Comparison of ENCODE assay signal across 9 cellular contexts in genomic region chr10:133325392-133325760, GRCh38. TPM values are rescaled to one million over a fixed set of nuclear protein-coding genes. Genes with fewer than 3 reads are reported as not detected.
DNase-seq lines count a peak whose midpoint lies in the region; ATAC-seq and TF ChIP-seq lines count a peak whose summit lies in the region.
"Had no signal": no experiment of that assay in that cellular context is flagged by ENCODE, and none has a peak within 500 bp of the region (broad histone marks: within the 10 kb centered on the region; RNA-seq: fewer than 3 reads in every experiment).

No MANE protein-coding gene starts in this region.

- H3K36me3 Mint-ChIP-seq in activated naive CD4-positive, alpha-beta T cell treated with anti-CD3 and anti-CD28 coated beads, Interleukin-2, amount 10 ng/mL, durations not matched to agents 7 days and 5 days: no peaks in the 10 kb centered on the region

- no peak for TF ChIP-seq EP300 in tibial nerve (IDR thresholded peaks at IDR 0.05)

- H3K4me3 ChIP-seq in astrocyte of the cerebellum (ENCODE audit: low read depth, low read length): peak overlapping the region; percentile 34
- peak overlapping the region; percentile 12 to 50 (median 20) for H3K4me3 ChIP-seq in tibial nerve

- no peak for TF ChIP-seq POLR2A in tibial nerve (IDR thresholded peaks at IDR 0.05)

- peak overlapping the region; percentile 52 for H3K4me3 Mint-ChIP-seq in activated naive CD4-positive, alpha-beta T cell treated with anti-CD3 and anti-CD28 coated beads, Interleukin-2, amount 10 ng/mL, durations not matched to agents 7 days and 5 days

- H3K27me3 Mint-ChIP-seq in activated naive CD4-positive, alpha-beta T cell treated with anti-CD3 and anti-CD28 coated beads, Interleukin-2, amount 10 ng/mL, durations not matched to agents 7 days and 5 days: peaks cover 69% of the 10 kb centered on the region

- CTCF ChIA-PET in activated naive CD4-positive, alpha-beta T cell treated with anti-CD3 and anti-CD28 coated beads, Interleukin-2, amount 10 ng/mL, durations not matched to agents 7 days and 5 days (lab: Charles Lee): no interaction called here

- WGBS in tibial nerve, 2 donors: 2 to 6% methylated on average over 26 to 38 of the region's 39 CpGs

- H3K9me3 ChIP-seq in tibial nerve: no peaks in the 10 kb centered on the region

- H3K27ac Mint-ChIP-seq in activated naive CD4-positive, alpha-beta T cell treated with anti-CD3 and anti-CD28 coated beads, Interleukin-2, amount 10 ng/mL, durations not matched to agents 7 days and 5 days: no peak overlapping the region

- no peak for DNase-seq in activated naive CD4-positive, alpha-beta T cell treated with anti-CD3 and anti-CD28 coated beads, Interleukin-2, amount 10 ng/mL, durations not matched to agents 7 days and 5 days
- DNase-seq in activated naive CD4-positive, alpha-beta T cell treated with Interleukin-2 at 50 U/mL for 16 hours: no peak
- DNase-seq in astrocyte of the cerebellum (ENCODE audit: low read depth): no peak
- peak; percentile 41 for DNase-seq in left kidney (ENCODE audit: low read depth, low spot score)
- DNase-seq in tibial nerve (ENCODE audit: low spot score in 2 of 2): no peak
- no peak for DNase-seq in SW480 (ENCODE audit: low spot score)
- DNase-seq in stimulated activated naive CD4-positive, alpha-beta T cell treated with Interleukin-2 at 50 U/mL for 16 hours (lab: John Stamatoyannopoulos, UW): no peak

- in situ Hi-C loops in astrocyte of the cerebellum (cut with HindIII; ENCODE audit: low sequenced_read_pairs): no loop called here

- H3K36me3 ChIP-seq in tibial nerve: no peaks in the 10 kb centered on the region

- peaks cover 0 to 67% of the 10 kb centered on the region in 2 donors for H3K27me3 ChIP-seq in tibial nerve

- peaks cover under 1% of the 10 kb centered on the region for H3K9me3 Mint-ChIP-seq in activated naive CD4-positive, alpha-beta T cell treated with anti-CD3 and anti-CD28 coated beads, Interleukin-2, amount 10 ng/mL, durations not matched to agents 7 days and 5 days

- TF ChIP-seq CTCF in astrocyte of the cerebellum (IDR thresholded peaks at IDR 0.05; ENCODE audit: low read depth, low read length, missing control alignments) (no peak), tibial nerve (IDR thresholded peaks at IDR 0.05) (no peak)

- peaks cover 9% of the 10 kb centered on the region for H3K4me1 Mint-ChIP-seq in activated naive CD4-positive, alpha-beta T cell treated with anti-CD3 and anti-CD28 coated beads, Interleukin-2, amount 10 ng/mL, durations not matched to agents 7 days and 5 days

- peaks cover 0 to 39% (median 17%) of the 10 kb centered on the region in 4 donors for H3K4me1 ChIP-seq in tibial nerve

- no peak for ATAC-seq in GM18873 (IDR thresholded peaks at IDR 0.05; ENCODE audit: low FRiP score, unreplicated experiment)

- no peak overlapping the region for H3K27ac ChIP-seq in tibial nerve

RNA-seq across cellular contexts. Expression of gene CALY, which starts 11.3 kb away (rescaled TPM):
- total RNA-seq in tibial nerve: 1 to 10 TPM in 2 of 4 donors, under 1 TPM in 1, not detected in 1; 0.60 to 4.4 (median 1.2) TPM
- total RNA-seq: glomerular endothelial cell had no signal

RNA-seq across cellular contexts. Expression of gene ZNF511, which starts 16.7 kb away (rescaled TPM):
- total RNA-seq in tibial nerve: 10 to 100 TPM; 29.3 to 44.8 (median 35.0) TPM

RNA-seq across cellular contexts. Expression of gene TUBGCP2, which starts 16.7 kb away (rescaled TPM):
- 10 to 100 TPM; 35.8 to 73.5 (median 45.7) TPM for total RNA-seq in tibial nerve

RNA-seq across cellular contexts. Expression of gene PRAP1, which starts 21.8 kb away (rescaled TPM):
- total RNA-seq in tibial nerve: 10 to 100 TPM in 3 of 4 donors, 1 to 10 TPM in 1; 9.8 to 29.4 (median 16.6) TPM
- total RNA-seq: glomerular endothelial cell had no signal

RNA-seq across cellular contexts. Expression of gene FUOM, which starts 32.4 kb away (rescaled TPM):
- 10 to 100 TPM; 44.1 to 59.4 (median 49.3) TPM for total RNA-seq in tibial nerve
